Comparison of ENCODE assay signal across 14 cellular contexts in the genomic region with DNA sequence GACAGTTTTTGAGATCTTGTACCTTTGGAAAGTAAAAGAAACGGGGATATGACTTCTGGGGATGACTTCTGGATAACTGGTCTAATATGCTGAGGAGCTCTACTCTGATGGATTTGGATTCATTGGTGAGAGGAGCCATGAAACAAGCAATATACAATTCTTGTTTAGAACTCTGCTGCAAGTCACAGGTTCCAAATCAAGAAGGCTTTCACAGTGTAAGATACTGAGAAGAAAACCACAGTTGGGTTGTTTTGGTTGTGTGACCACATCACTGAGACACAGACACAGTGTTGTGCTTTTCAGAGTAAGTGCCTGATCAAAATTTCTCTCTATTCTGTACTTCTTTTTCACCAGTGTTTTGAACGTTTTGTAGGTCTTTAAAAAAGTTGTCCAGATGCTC. TPM values are rescaled to one million over a fixed set of nuclear protein-coding genes. Genes with fewer than 3 reads are reported as not detected.
DNase-seq lines count a peak whose midpoint lies in the region; ATAC-seq and FAIRE-seq lines count a peak whose summit lies in the region.
"Had no signal": no experiment of that assay in that cellular context is flagged by ENCODE, and none has a peak within 500 bp of the region (broad histone marks: within the 10 kb centered on the region; RNA-seq: fewer than 3 reads in every experiment).

No MANE protein-coding gene starts in this region.

- intact Hi-C loops in activated CD4-positive, alpha-beta memory T cell treated with anti-CD3 and anti-CD28 coated beads for 36 hours (cut with micrococcal nuclease) = loop anchor here (1.0 kb wide), 4 partner anchors 12 to 31 kb away; no protein-coding TSS in a partner anchor

- H3K27ac ChIP-seq in small intestine (ENCODE audit: low read depth in 1 of 2, low read length in 1 of 2) = peak overlapping the region in 1 of 2 donors; percentile 65
- H3K27ac ChIP-seq: 22Rv1, WERI-Rb-1 had no signal

- H3K4me3 ChIP-seq in small intestine (ENCODE audit: low read depth in 1 of 2, low read length in 2 of 2) = no peak overlapping the region
- H3K4me3 ChIP-seq: K562 had no signal

- peaks cover 76% of the 10 kb centered on the region for H3K4me1 Mint-ChIP-seq in activated CD4-positive, alpha-beta memory T cell treated with anti-CD3 and anti-CD28 coated beads for 36 hours (ENCODE audit: low read depth)
- H3K4me1 Mint-ChIP-seq: neural crest cell had no signal

- H3K36me3 Mint-ChIP-seq in activated CD4-positive, alpha-beta memory T cell treated with anti-CD3 and anti-CD28 coated beads for 36 hours = no peaks in the 10 kb centered on the region

- no peaks in the 10 kb centered on the region for H3K9me3 Mint-ChIP-seq in activated CD4-positive, alpha-beta memory T cell treated with anti-CD3 and anti-CD28 coated beads for 36 hours
- H3K9me3 Mint-ChIP-seq: neural crest cell had no signal

- peak; percentile 78 for DNase-seq in DMS53 (lab: John Stamatoyannopoulos, UW)
- DNase-seq in DMS53 treated with DMSO at 0.1 percent for 48 hours (lab: John Stamatoyannopoulos, UW; ENCODE audit: unreplicated experiment) = no peak
- DNase-seq in activated CD4-positive, alpha-beta memory T cell treated with anti-CD3 and anti-CD28 coated beads for 36 hours = peak; percentile 54
- DNase-seq in small intestine = peak; percentile 35
- no peak for DNase-seq in COLO829 (ENCODE audit: low spot score)
- DNase-seq in NCI-H2029 (lab: John Stamatoyannopoulos, UW) = no peak
- no peak for DNase-seq in occipital lobe (lab: John Stamatoyannopoulos, UW)
- DNase-seq: cerebellar nuclear complex, HCEC 1CT, WERI-Rb-1 had no signal

- H3K27me3 Mint-ChIP-seq in activated CD4-positive, alpha-beta memory T cell treated with anti-CD3 and anti-CD28 coated beads for 36 hours = no peaks in the 10 kb centered on the region

- POLR2A ChIA-PET in activated CD4-positive, alpha-beta memory T cell treated with anti-CD3 and anti-CD28 coated beads for 36 hours (lab: Charles Lee) = interaction anchor here (1.0 to 5.7 kb wide), 11 partner anchors 9 to 276 kb away, joined by 3 to 98 read pairs (median 12); a partner anchor contains a TSS

- peak overlapping the region; percentile 49 for H3K4me3 Mint-ChIP-seq in activated CD4-positive, alpha-beta memory T cell treated with anti-CD3 and anti-CD28 coated beads for 36 hours
- H3K4me3 Mint-ChIP-seq: neural crest cell had no signal

- 61 to 70% (median 69%) methylated on average over 2 of the region's 2 CpGs for WGBS in small intestine, 3 donors

- no peaks in the 10 kb centered on the region for H3K4me1 ChIP-seq in small intestine (ENCODE audit: control insufficient read depth in 2 of 2, insufficient read depth in 1 of 2, low read depth in 1 of 2, low read length in 1 of 2)

- H3K9me3 ChIP-seq in small intestine (ENCODE audit: control insufficient read depth, low read depth) = no peaks in the 10 kb centered on the region

- peaks cover 0 to 3% of the 10 kb centered on the region in 2 donors for H3K36me3 ChIP-seq in small intestine (ENCODE audit: control insufficient read depth in 2 of 2, insufficient read depth in 2 of 2, low read length in 2 of 2)
- H3K36me3 ChIP-seq: WERI-Rb-1 had no signal

- no peak for FAIRE-seq in small intestine (lab: Jason Lieb, UNC)
- FAIRE-seq: K562 had no signal

- H3K27ac Mint-ChIP-seq in activated CD4-positive, alpha-beta memory T cell treated with anti-CD3 and anti-CD28 coated beads for 36 hours = peak overlapping the region; percentile 91

- peak; percentile 43 for ATAC-seq in HG02981 (IDR thresholded peaks at IDR 0.05; ENCODE audit: unreplicated experiment)
- ATAC-seq: K562 had no signal

- no peaks in the 10 kb centered on the region for H3K27me3 ChIP-seq in small intestine (ENCODE audit: control insufficient read depth in 2 of 2, insufficient read depth in 2 of 2, low read length in 2 of 2)

- CTCF ChIA-PET in activated CD4-positive, alpha-beta memory T cell treated with anti-CD3 and anti-CD28 coated beads for 36 hours (lab: Charles Lee) = interaction anchor here (0.5 to 3.4 kb wide), 7 partner anchors 11 to 31 kb away, joined by 3 to 10 read pairs (median 6); a partner anchor contains a TSS

RNA-seq across cellular contexts. Expression of a gene that starts 13.1 kb away (rescaled TPM):
- 100 to 1,000 TPM; 461 to 471 TPM for total RNA-seq in activated CD4-positive, alpha-beta memory T cell treated with anti-CD3 and anti-CD28 coated beads for 36 hours
- 10 to 100 TPM; 26.4 to 49.8 (median 33.2) TPM for polyA plus RNA-seq in small intestine
- total RNA-seq in occipital lobe = 5.0 TPM

RNA-seq across cellular contexts. Expression of a gene that starts 13.2 kb away (rescaled TPM):
- total RNA-seq in activated CD4-positive, alpha-beta memory T cell treated with anti-CD3 and anti-CD28 coated beads for 36 hours = 1 to 10 TPM; 1.4 to 2.0 TPM
- polyA plus RNA-seq in small intestine = under 1 TPM; 0.54 to 0.89 (median 0.84) TPM
- total RNA-seq in occipital lobe = 0.62 TPM

RNA-seq across cellular contexts. Expression of a gene that starts 44.9 kb away (rescaled TPM):
- under 1 TPM in 1 of 2 experiments, not detected in 1; 0.19 TPM for total RNA-seq in activated CD4-positive, alpha-beta memory T cell treated with anti-CD3 and anti-CD28 coated beads for 36 hours
- 1 to 10 TPM in 1 of 3 donors, under 1 TPM in 2; 0.03 to 4.5 (median 0.54) TPM for polyA plus RNA-seq in small intestine
- 0.47 TPM for total RNA-seq in occipital lobe
- total RNA-seq: K562 had no signal

Comparison
In these comparisons a context has a peak if more than half of its experiments do, and no peak if none do; other contexts are left out.
1. DNase-seq: peak in DMS53 (single experiment), activated CD4-positive, alpha-beta memory T cell treated with anti-CD3 and anti-CD28 coated beads for 36 hours (single experiment) and small intestine (single experiment); none in DMS53 treated with DMSO at 0.1 percent for 48 hours (single experiment), COLO829 (single experiment), NCI-H2029 (single experiment) and occipital lobe (single experiment).
2. RNA of a gene that starts 13.1 kb away (total RNA-seq): 461 to 471 TPM in activated CD4-positive, alpha-beta memory T cell treated with anti-CD3 and anti-CD28 coated beads for 36 hours; 5.0 TPM in occipital lobe (single experiment); every median in the first group is over 10 times any median in the second.